ENCODE assay signal across 8 cellular contexts in genomic region chr10:110279062-110279986, GRCh38. TPM values are rescaled to one million over a fixed set of nuclear protein-coding genes. Genes with fewer than 3 reads are reported as not detected.
A peak's percentile ranks its signal among the peaks of the same experiment; 100 is the strongest.
DNase-seq lines count a peak whose midpoint lies in the region; ATAC-seq, FAIRE-seq and TF ChIP-seq lines count a peak whose summit lies in the region.

No MANE protein-coding gene starts in this region.

- intact Hi-C loops in GM12878 (cut with micrococcal nuclease; ENCODE audit: unreplicated experiment) = loop anchor here (1.0 to 10.0 kb wide), 4 partner anchors 37 to 325 kb away; no protein-coding TSS in a partner anchor
- intact Hi-C loops in sigmoid colon (cut with DNase I) = loop anchor here (1.0 to 5.0 kb wide), 4 partner anchors 52 to 397 kb away; no protein-coding TSS in a partner anchor

- RAD21 ChIA-PET in GM12878 (lab: Charles Lee; ENCODE audit: unreplicated experiment) = interaction anchor here (0.6 to 3.6 kb wide), 16 partner anchors 10 to 398 kb away, joined by 3 to 42 read pairs (median 6); partner anchors contain the start of gene MXI1

- TF ChIP-seq EP300 in GM12878 (IDR thresholded peaks at IDR 0.05; ENCODE audit: borderline replicate concordance in 1 of 2, control insufficient read depth in 1 of 2, low read depth in 2 of 2, low read length in 2 of 2) (no peak), sigmoid colon (IDR thresholded peaks at IDR 0.05) (no peak)

- H3K9ac ChIP-seq in KMS-11 = no peak overlapping the region
- H3K9ac ChIP-seq in GM12878 (ENCODE audit: control insufficient read depth, insufficient read depth, low read length) = no peak overlapping the region

- 0 out of 2 replicates have a peak, but pooled peaks cover 7% of the 10 kb centered on the region for H3K36me3 ChIP-seq in KMS-11 (ENCODE audit: insufficient read depth)
- no peaks in the 10 kb centered on the region for H3K36me3 ChIP-seq in GM12878 (ENCODE audit: control insufficient read depth in 2 of 2, insufficient read depth in 2 of 2, low read length in 1 of 2)
- H3K36me3 ChIP-seq in sigmoid colon = peaks cover 0 to 22% (median 0%) of the 10 kb centered on the region in 4 donors

- DNase-seq in activated CD8-positive, alpha-beta memory T cell treated with anti-CD3 and anti-CD28 coated beads, Interleukin-2, amount 10 ng/mL, durations not matched to agents 7 days and 5 days = peak; percentile 63
- no peak for DNase-seq in activated CD8-positive, alpha-beta memory T cell treated with anti-CD3 and anti-CD28 coated beads, Interleukin-2, amount 50 U/mL, for 48 hours
- DNase-seq in SHP77 treated with DMSO at 0.1 percent for 48 hours (lab: John Stamatoyannopoulos, UW) (peak; percentile 27), GM12878 (ENCODE audit: low read depth, low spot score) (peak; percentile 28), hippocampal formation (lab: John Stamatoyannopoulos, UW) (peak; percentile 63 to 95), sigmoid colon (peak; percentile 72)

- H3K4me3 Mint-ChIP-seq in activated CD8-positive, alpha-beta memory T cell treated with anti-CD3 and anti-CD28 coated beads, Interleukin-2, amount 10 ng/mL, durations not matched to agents 7 days and 5 days = no peak overlapping the region

- CTCF ChIA-PET in activated CD8-positive, alpha-beta memory T cell treated with anti-CD3 and anti-CD28 coated beads, Interleukin-2, amount 10 ng/mL, durations not matched to agents 7 days and 5 days (lab: Charles Lee) = interaction anchor here (0.6 to 6.3 kb wide), 26 partner anchors 9 to 395 kb away, joined by 3 to 67 read pairs (median 4); partner anchors contain the start of gene MXI1
- CTCF ChIA-PET in GM12878 (lab: Yijun Ruan, JAX) = interaction anchor here (0.5 to 6.7 kb wide), 42 partner anchors 9 to 395 kb away, joined by 3 to 105 read pairs (median 4); partner anchors contain the start of gene MXI1

- H3K36me3 Mint-ChIP-seq in activated CD8-positive, alpha-beta memory T cell treated with anti-CD3 and anti-CD28 coated beads, Interleukin-2, amount 10 ng/mL, durations not matched to agents 7 days and 5 days = peaks cover 6% of the 10 kb centered on the region

- peak; percentile 67 for ATAC-seq in activated CD8-positive, alpha-beta memory T cell treated with anti-CD3 and anti-CD28 coated beads, Interleukin-2, amount 10 ng/mL, durations not matched to agents 7 days and 5 days
- ATAC-seq in GM12878 (peak; percentile 75), HG03159 (IDR thresholded peaks at IDR 0.05; ENCODE audit: unreplicated experiment) (no peak)

- in situ Hi-C loops in GM12878 (cut with MboI) = no loop called here

- H3K27me3 Mint-ChIP-seq in activated CD8-positive, alpha-beta memory T cell treated with anti-CD3 and anti-CD28 coated beads, Interleukin-2, amount 10 ng/mL, durations not matched to agents 7 days and 5 days = peaks cover 22% of the 10 kb centered on the region

- H4K20me1 ChIP-seq in KMS-11 (ENCODE audit: insufficient read depth) (no peaks in the 10 kb centered on the region), GM12878 (ENCODE audit: control insufficient read depth, insufficient read depth) (no peaks in the 10 kb centered on the region)

- peaks cover 44% of the 10 kb centered on the region for H3K4me1 ChIP-seq in KMS-11 (ENCODE audit: low read depth, poor library complexity, severe bottlenecking)
- H3K4me1 ChIP-seq in GM12878 (ENCODE audit: control insufficient read depth, insufficient read depth, low read length) = no peaks in the 10 kb centered on the region
- peaks cover 0 to 32% (median 17%) of the 10 kb centered on the region in 4 donors for H3K4me1 ChIP-seq in sigmoid colon

- BruUV-seq in GM12878 (replicated peaks; lab: Mats Ljungman, UMichigan) = no TSS peak

- peaks cover 9% of the 10 kb centered on the region for H3K4me1 Mint-ChIP-seq in activated CD8-positive, alpha-beta memory T cell treated with anti-CD3 and anti-CD28 coated beads, Interleukin-2, amount 10 ng/mL, durations not matched to agents 7 days and 5 days

- H3K27ac ChIP-seq in KMS-11 = no peak overlapping the region
- H3K27ac ChIP-seq in GM12878 (ENCODE audit: control insufficient read depth, insufficient read depth) = no peak overlapping the region
- peak overlapping the region in 2 of 4 donors; percentile 25 to 49 for H3K27ac ChIP-seq in sigmoid colon

- SMC1A ChIA-PET in GM12878 (lab: Charles Lee; ENCODE audit: uncharacterized antibody, unreplicated experiment) = interaction anchor here (0.6 to 3.3 kb wide), 36 partner anchors 10 to 395 kb away, joined by 3 to 34 read pairs (median 5); partner anchors contain the start of gene MXI1

- TF ChIP-seq CTCF in KMS-11 (conservative IDR thresholded peaks at IDR 0.05; ENCODE audit: low read depth, low read length) (peak; percentile 68), GM12878 (IDR thresholded peaks at IDR 0.05 in 2 of 3, conservative IDR thresholded peaks at IDR 0.05 in 1 of 3; ENCODE audit: control insufficient read depth in 2 of 3, extremely low read depth in 1 of 3, insufficient read depth in 1 of 3, low read depth in 3 of 3, low read length in 3 of 3) (peak; percentile 65 to 77 (median 68); a peak in 5 of 6 replicates), sigmoid colon (IDR thresholded peaks at IDR 0.05) (peak; percentile 66 to 74 (median 69))

- H3K79me2 ChIP-seq in KMS-11 (ENCODE audit: insufficient read depth, low read depth) (peaks cover 8% of the 10 kb centered on the region; the same call in 1 of the 2 replicates), GM12878 (ENCODE audit: control insufficient read depth, insufficient read depth, low read length) (no peaks in the 10 kb centered on the region)

- H3K4me2 ChIP-seq in KMS-11 (no peak overlapping the region), GM12878 (ENCODE audit: control insufficient read depth, insufficient read depth) (peak overlapping the region; percentile 28; the same call in 1 of the 2 replicates)

- FAIRE-seq in GM12878 (lab: Jason Lieb, UNC) = peak; percentile 78

- 43% methylated on average over 10 of the region's 10 CpGs for WGBS in GM12878 (ENCODE audit: insufficient coverage, insufficient replicate concordance, low lambda C conversion rate, missing lambda C conversion rate)
- WGBS in sigmoid colon, 2 donors = 48 to 52% methylated on average over 10 of the region's 10 CpGs

- H3K27ac Mint-ChIP-seq in activated CD8-positive, alpha-beta memory T cell treated with anti-CD3 and anti-CD28 coated beads, Interleukin-2, amount 10 ng/mL, durations not matched to agents 7 days and 5 days = no peak overlapping the region

- no peaks in the 10 kb centered on the region for H3K9me3 ChIP-seq in GM12878 (replicated peaks; ENCODE audit: control insufficient read depth, insufficient read depth, low read length)
- H3K9me3 ChIP-seq in sigmoid colon = no peaks in the 10 kb centered on the region

- H3K4me3 ChIP-seq in KMS-11 (IDR thresholded peaks at IDR 0.05; ENCODE audit: insufficient read depth, low read depth, low read length) (no peak overlapping the region), GM12878 (no peak overlapping the region), sigmoid colon (peak overlapping the region in 1 of 4 donors; percentile 5)

- H2AFZ ChIP-seq in KMS-11 (ENCODE audit: low read depth) (no peak overlapping the region), GM12878 (ENCODE audit: control insufficient read depth, low read depth, low read length) (no peak overlapping the region)

- H3K27me3 ChIP-seq in KMS-11 (ENCODE audit: insufficient read depth, low read depth) (no peaks in the 10 kb centered on the region), GM12878 (replicated peaks in 1 of 2; ENCODE audit: control insufficient read depth in 2 of 2, insufficient read depth in 2 of 2, low read length in 1 of 2) (no peaks in the 10 kb centered on the region), sigmoid colon (no peaks in the 10 kb centered on the region)

- POLR2A ChIA-PET in GM12878 (lab: Charles Lee) = interaction anchor here (1.4 kb wide), 1 partner anchor 71 kb away, joined by 4 read pairs; the partner anchor contains the start of gene MXI1

- TF ChIP-seq POLR2A in GM12878 (IDR thresholded peaks at IDR 0.05; ENCODE audit: low read depth, low read length) (no peak), sigmoid colon (IDR thresholded peaks at IDR 0.05) (no peak)

- H3K9me3 Mint-ChIP-seq in activated CD8-positive, alpha-beta memory T cell treated with anti-CD3 and anti-CD28 coated beads, Interleukin-2, amount 10 ng/mL, durations not matched to agents 7 days and 5 days (ENCODE audit: low read depth) = no peaks in the 10 kb centered on the region

- TF ChIP-seq RAD21 in GM12878 (IDR thresholded peaks at IDR 0.05; ENCODE audit: insufficient read depth, low read depth, low read length) = peak; percentile 87

TF ChIP-seq in GM12878, 131 proteins besides CTCF, POLR2A, EP300 and RAD21 (continues in another document):
- TF ChIP-seq EZH2 (IDR thresholded peaks at IDR 0.05; ENCODE audit: borderline replicate concordance, control insufficient read depth, low read depth, low read length) = no peak
- TF ChIP-seq HCFC1 (IDR thresholded peaks at IDR 0.05; ENCODE audit: low read length) = no peak
- peak; percentile 28; the same call in 1 of the 2 replicates for TF ChIP-seq SPI1 (IDR thresholded peaks at IDR 0.05; ENCODE audit: borderline replicate concordance, insufficient read depth, low read depth, low read length)
- peak; percentile 96 for TF ChIP-seq SMC3 (IDR thresholded peaks at IDR 0.05; ENCODE audit: borderline replicate concordance, low read length)
- TF ChIP-seq PML (IDR thresholded peaks at IDR 0.05; ENCODE audit: low read length) = no peak
- no peak for TF ChIP-seq NFIC (IDR thresholded peaks at IDR 0.05; ENCODE audit: low read depth, low read length)

RNA-seq across cellular contexts. Expression of gene SMNDC1, which starts 25.4 kb away (rescaled TPM):
- 10 to 100 TPM; 40.9 to 43.5 TPM for total RNA-seq in activated CD8-positive, alpha-beta memory T cell treated with anti-CD3 and anti-CD28 coated beads, Interleukin-2, amount 10 ng/mL, durations not matched to agents 7 days and 5 days
- 36.2 and 40.2 TPM in 2 replicates for total RNA-seq in GM12878 (2013; cell fraction: nucleolus; rRNA removed)
- total RNA-seq in GM12878 (2014; rRNA removed) = 4.6 and 7.8 TPM in 2 replicates
- 11.0 and 12.3 TPM in 2 replicates for total RNA-seq in GM12878 (2014; rRNA removed; fragmentation: Illumina TruSeq; extraction: Trizol)
- 32.8 and 37.2 TPM in 2 replicates for total RNA-seq in GM12878 (2021)
- polyA plus RNA-seq in GM12878 (2011; ENCODE audit: low read depth) = 7.3 TPM
- 17.1 and 25.3 TPM in 2 replicates for polyA plus RNA-seq in GM12878 (2011; rRNA removed)
- 6.1 and 6.5 TPM in 2 replicates for polyA plus RNA-seq in GM12878 (2011; cell fraction: cytosol; rRNA removed)
- polyA plus RNA-seq in GM12878 (2011; cell fraction: nucleus; rRNA removed) = 10.0 and 12.6 TPM in 2 replicates
- 14.0 and 21.2 TPM in 2 replicates for polyA plus RNA-seq in GM12878 (2012)
- polyA plus RNA-seq in GM12878 (2014; fragmentation: Illumina TruSeq; extraction: Trizol) = 35.3 and 44.0 TPM in 2 replicates
- 10 to 100 TPM; 10.1 to 12.9 TPM for polyA plus RNA-seq in GM12878 (2014; fragmentation: Nextera tagmentation; extraction: Ambion mirVana)
- 12.5 and 19.1 TPM in 2 replicates for polyA plus RNA-seq in GM12878 (2014; rRNA removed)
- polyA plus RNA-seq in GM12878 (2016; fragmentation: Nextera tagmentation; extraction: Ambion mirVana) = 10 to 100 TPM; 22.7 to 26.5 TPM
- 4.6 and 9.4 TPM in 2 replicates for polyA minus RNA-seq in GM12878 (2011; rRNA and poly(A)+ RNA removed)
- 4.4 and 8.5 TPM in 2 replicates for polyA minus RNA-seq in GM12878 (2011; cell fraction: cytosol; rRNA and poly(A)+ RNA removed)
- polyA minus RNA-seq in GM12878 (2011; cell fraction: nucleus; rRNA and poly(A)+ RNA removed) = 11.8 and 21.9 TPM in 2 replicates
- 10 to 100 TPM; 13.3 to 19.7 (median 14.7) TPM for total RNA-seq in sigmoid colon
- polyA plus RNA-seq in sigmoid colon = 10 to 100 TPM; 10.2 to 13.2 (median 11.9) TPM
